16 cellular contexts compared by ENCODE assay signal in genomic region chr9:98491778-98492177, GRCh38.
DNase-seq lines count a peak whose midpoint lies in the region; ATAC-seq and TF ChIP-seq lines count a peak whose summit lies in the region.
"Had no signal": no experiment of that assay in that cellular context is flagged by ENCODE, and none has a peak within 500 bp of the region (broad histone marks: within the 10 kb centered on the region; RNA-seq: fewer than 3 reads in every experiment).

No MANE protein-coding gene starts in this region.

- CTCF ChIA-PET in SK-N-SH (lab: Yijun Ruan, JAX): no interaction called here
- CTCF ChIA-PET in RWPE1 (lab: Yijun Ruan, JAX): interaction anchor here (0.5 to 0.6 kb wide), 2 partner anchors 75 to 302 kb away, joined by 3 read pairs; no protein-coding TSS in a partner anchor

- no peak for TF ChIP-seq EP300 in SK-N-SH (IDR thresholded peaks at IDR 0.05; ENCODE audit: borderline replicate concordance in 1 of 2, low read depth in 1 of 2, low read length in 1 of 2)

- H3F3A ChIP-seq in SK-N-SH (replicated peaks; ENCODE audit: insufficient read depth): peaks cover 6% of the 10 kb centered on the region

- TF ChIP-seq RAD21 in SK-N-SH (IDR thresholded peaks at IDR 0.05; ENCODE audit: low read length): no peak

- TF ChIP-seq CTCF in SK-N-SH (IDR thresholded peaks at IDR 0.05) (no peak), choroid plexus epithelial cell (conservative IDR thresholded peaks at IDR 0.05; ENCODE audit: low read depth, low read length) (no peak), RWPE1 (conservative IDR thresholded peaks at IDR 0.05; ENCODE audit: low read depth) (no peak)

- H3K79me2 ChIP-seq in SK-N-SH (ENCODE audit: insufficient read depth): no peaks in the 10 kb centered on the region

- POLR2A ChIA-PET in SK-N-SH (lab: Yijun Ruan, JAX) (no interaction called here), RWPE1 (lab: Yijun Ruan, JAX; ENCODE audit: low non-redundant PET) (no interaction called here)

- H2AFZ ChIP-seq in SK-N-SH (ENCODE audit: low read depth): no peak overlapping the region

- H3K9me3 ChIP-seq in SK-N-SH: no peaks in the 10 kb centered on the region
- H3K9me3 ChIP-seq: HAP-1, thoracic aorta had no signal

- DNase-seq in SK-N-SH (no peak), choroid plexus epithelial cell (ENCODE audit: low read depth) (peak; percentile 62), islet precursor cell (peak; percentile 82), DMS153 treated with DMSO at 0.1 percent for 48 hours (lab: John Stamatoyannopoulos, UW; ENCODE audit: unreplicated experiment) (no peak), RWPE1 (ENCODE audit: low spot score) (no peak), A172 (ENCODE audit: low spot score) (no peak)
- DNase-seq: 8988T; activated CD4-positive, alpha-beta memory T cell treated with anti-CD3 and anti-CD28 coated beads, Interleukin-2, amount 10 ng/mL, durations not matched to agents 7 days and 5 days; activated effector memory CD4-positive, alpha-beta T cell treated with anti-CD3 and anti-CD28 coated beads, Interleukin-2, amount 50 U/mL, for 16 hours; NCI-H226; stimulated activated CD4-positive, alpha-beta T cell treated with anti-CD3 and anti-CD28 coated beads, Interleukin-12 subunit alpha, Interleukin-12 subunit beta, amount 100 ng/mL, for 4 hours had no signal

- H3K9me2 ChIP-seq in SK-N-SH: no peaks in the 10 kb centered on the region

- 0 out of 4 replicates have a peak, but pooled peaks cover 0 to 8% of the 10 kb centered on the region in 2 experiments for H3K4me1 ChIP-seq in SK-N-SH (ENCODE audit: control insufficient read depth in 1 of 2, insufficient read depth in 2 of 2, low read depth in 1 of 2, low read length in 1 of 2)
- H3K4me1 ChIP-seq: HAP-1 had no signal

- H3K27ac ChIP-seq in SK-N-SH (ENCODE audit: low read depth in 2 of 2, low read length in 1 of 2) (no peak overlapping the region), RWPE1 (no peak overlapping the region)
- H3K27ac ChIP-seq: epithelial cell of prostate, thoracic aorta had no signal

- no peak overlapping the region for H3K9ac ChIP-seq in SK-N-SH

- ATAC-seq in SK-N-SH treated with all-trans-retinoic acid at 6 μM for 48 hours (0 out of 3 replicates have a peak, but pooled peaks have one; percentile 31), GM19395 (IDR thresholded peaks at IDR 0.05; ENCODE audit: unreplicated experiment) (no peak)

- H3K27me3 ChIP-seq in SK-N-SH (ENCODE audit: insufficient read depth): no peaks in the 10 kb centered on the region

- no peak overlapping the region for H3K4me3 ChIP-seq in SK-N-SH (ENCODE audit: low read depth in 2 of 2, low read length in 1 of 2)
- H3K4me3 ChIP-seq in choroid plexus epithelial cell (ENCODE audit: low read depth, low read length): no peak overlapping the region
- H3K4me3 ChIP-seq: HAP-1, thoracic aorta had no signal

- no peaks in the 10 kb centered on the region for H4K20me1 ChIP-seq in SK-N-SH (ENCODE audit: insufficient read depth)

- H3K36me3 ChIP-seq in SK-N-SH (replicated peaks in 1 of 2; ENCODE audit: control insufficient read depth in 1 of 2, insufficient read depth in 2 of 2, low read length in 1 of 2): no peaks in the 10 kb centered on the region
- H3K36me3 ChIP-seq: HAP-1, thoracic aorta had no signal

- no peak overlapping the region for H3K4me2 ChIP-seq in SK-N-SH

- 14% methylated on average over 3 of the region's 3 CpGs for WGBS in SK-N-SH (ENCODE audit: low lambda C conversion rate)

TF ChIP-seq in SK-N-SH treated with all-trans-retinoic acid at 6 μM for 48 hours, 23 proteins besides CTCF, POLR2A, EP300 and RAD21 (continues in another document):
- TF ChIP-seq TOX (CRISPR knock-in tag; IDR thresholded peaks at IDR 0.05; ENCODE audit: borderline replicate concordance) (no peak), ISL1 (CRISPR knock-in tag; IDR thresholded peaks at IDR 0.05) (no peak), ZFP30 (CRISPR knock-in tag; IDR thresholded peaks at IDR 0.05) (no peak), ARNTL (CRISPR knock-in tag; IDR thresholded peaks at IDR 0.05; ENCODE audit: borderline replicate concordance, low read depth) (no peak), CSDC2 (CRISPR knock-in tag; IDR thresholded peaks at IDR 0.05) (no peak)
- TF ChIP-seq, protein P1, sequence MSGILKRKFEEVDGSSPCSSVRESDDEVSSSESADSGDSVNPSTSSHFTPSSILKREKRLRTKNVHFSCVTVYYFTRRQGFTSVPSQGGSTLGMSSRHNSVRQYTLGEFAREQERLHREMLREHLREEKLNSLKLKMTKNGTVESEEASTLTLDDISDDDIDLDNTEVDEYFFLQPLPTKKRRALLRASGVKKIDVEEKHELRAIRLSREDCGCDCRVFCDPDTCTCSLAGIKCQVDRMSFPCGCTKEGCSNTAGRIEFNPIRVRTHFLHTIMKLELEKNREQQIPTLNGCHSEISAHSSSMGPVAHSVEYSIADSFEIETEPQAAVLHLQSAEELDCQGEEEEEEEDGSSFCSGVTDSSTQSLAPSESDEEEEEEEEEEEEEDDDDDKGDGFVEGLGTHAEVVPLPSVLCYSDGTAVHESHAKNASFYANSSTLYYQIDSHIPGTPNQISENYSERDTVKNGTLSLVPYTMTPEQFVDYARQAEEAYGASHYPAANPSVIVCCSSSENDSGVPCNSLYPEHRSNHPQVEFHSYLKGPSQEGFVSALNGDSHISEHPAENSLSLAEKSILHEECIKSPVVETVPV (CRISPR knock-in tag; IDR thresholded peaks at IDR 0.05): no peak
- TF ChIP-seq, protein P2, sequence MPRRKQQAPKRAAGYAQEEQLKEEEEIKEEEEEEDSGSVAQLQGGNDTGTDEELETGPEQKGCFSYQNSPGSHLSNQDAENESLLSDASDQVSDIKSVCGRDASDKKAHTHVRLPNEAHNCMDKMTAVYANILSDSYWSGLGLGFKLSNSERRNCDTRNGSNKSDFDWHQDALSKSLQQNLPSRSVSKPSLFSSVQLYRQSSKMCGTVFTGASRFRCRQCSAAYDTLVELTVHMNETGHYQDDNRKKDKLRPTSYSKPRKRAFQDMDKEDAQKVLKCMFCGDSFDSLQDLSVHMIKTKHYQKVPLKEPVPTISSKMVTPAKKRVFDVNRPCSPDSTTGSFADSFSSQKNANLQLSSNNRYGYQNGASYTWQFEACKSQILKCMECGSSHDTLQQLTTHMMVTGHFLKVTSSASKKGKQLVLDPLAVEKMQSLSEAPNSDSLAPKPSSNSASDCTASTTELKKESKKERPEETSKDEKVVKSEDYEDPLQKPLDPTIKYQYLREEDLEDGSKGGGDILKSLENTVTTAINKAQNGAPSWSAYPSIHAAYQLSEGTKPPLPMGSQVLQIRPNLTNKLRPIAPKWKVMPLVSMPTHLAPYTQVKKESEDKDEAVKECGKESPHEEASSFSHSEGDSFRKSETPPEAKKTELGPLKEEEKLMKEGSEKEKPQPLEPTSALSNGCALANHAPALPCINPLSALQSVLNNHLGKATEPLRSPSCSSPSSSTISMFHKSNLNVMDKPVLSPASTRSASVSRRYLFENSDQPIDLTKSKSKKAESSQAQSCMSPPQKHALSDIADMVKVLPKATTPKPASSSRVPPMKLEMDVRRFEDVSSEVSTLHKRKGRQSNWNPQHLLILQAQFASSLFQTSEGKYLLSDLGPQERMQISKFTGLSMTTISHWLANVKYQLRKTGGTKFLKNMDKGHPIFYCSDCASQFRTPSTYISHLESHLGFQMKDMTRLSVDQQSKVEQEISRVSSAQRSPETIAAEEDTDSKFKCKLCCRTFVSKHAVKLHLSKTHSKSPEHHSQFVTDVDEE (CRISPR knock-in tag; IDR thresholded peaks at IDR 0.05): no peak

TF ChIP-seq in SK-N-SH, 30 proteins besides CTCF, POLR2A, EP300 and RAD21 (continues in another document):
- no peak for TF ChIP-seq GABPA (IDR thresholded peaks at IDR 0.05; ENCODE audit: low read depth)
- no peak for TF ChIP-seq ZBTB33 (IDR thresholded peaks at IDR 0.05; ENCODE audit: borderline replicate concordance, low read depth)
- TF ChIP-seq ELF1 (IDR thresholded peaks at IDR 0.05): no peak
- TF ChIP-seq RCOR1 (IDR thresholded peaks at IDR 0.05; ENCODE audit: low read length): no peak
- no peak for TF ChIP-seq IRF3 (IDR thresholded peaks at IDR 0.05; ENCODE audit: low read depth, low read length)
- TF ChIP-seq TCF12 (IDR thresholded peaks at IDR 0.05): no peak
- no peak for TF ChIP-seq TAF1 (IDR thresholded peaks at IDR 0.05; ENCODE audit: borderline replicate concordance, low read depth, low read length)
- TF ChIP-seq, protein P3, sequence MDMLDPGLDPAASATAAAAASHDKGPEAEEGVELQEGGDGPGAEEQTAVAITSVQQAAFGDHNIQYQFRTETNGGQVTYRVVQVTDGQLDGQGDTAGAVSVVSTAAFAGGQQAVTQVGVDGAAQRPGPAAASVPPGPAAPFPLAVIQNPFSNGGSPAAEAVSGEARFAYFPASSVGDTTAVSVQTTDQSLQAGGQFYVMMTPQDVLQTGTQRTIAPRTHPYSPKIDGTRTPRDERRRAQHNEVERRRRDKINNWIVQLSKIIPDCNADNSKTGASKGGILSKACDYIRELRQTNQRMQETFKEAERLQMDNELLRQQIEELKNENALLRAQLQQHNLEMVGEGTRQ (IDR thresholded peaks at IDR 0.05; ENCODE audit: borderline replicate concordance, low read depth, low read length): no peak

Comparison
In these comparisons a context has a peak if more than half of its experiments do, and no peak if none do; other contexts are left out.
1. DNase-seq: peak in choroid plexus epithelial cell (single experiment) and islet precursor cell (single experiment); none in SK-N-SH (single experiment), DMS153 treated with DMSO at 0.1 percent for 48 hours (single experiment), RWPE1 (single experiment) and A172 (single experiment).